ENCODE assay signal across 1 cellular context in genomic region chr5:35339006-35339405, GRCh38.
TF ChIP-seq lines count a peak whose summit lies in the region.

No MANE protein-coding gene starts in this region.

TF ChIP-seq in WTC11, 78 proteins besides CTCF, POLR2A, EP300 and RAD21 (continued from another document):
- no peak for TF ChIP-seq ZBTB43 (CRISPR knock-in tag; IDR thresholded peaks at IDR 0.05)
- TF ChIP-seq ELF4 (CRISPR knock-in tag; IDR thresholded peaks at IDR 0.05; ENCODE audit: low read depth): no peak
- TF ChIP-seq RORB (CRISPR knock-in tag; IDR thresholded peaks at IDR 0.05): no peak
- no peak for TF ChIP-seq MYBL2 (CRISPR knock-in tag; IDR thresholded peaks at IDR 0.05)
- TF ChIP-seq FOXP4 (CRISPR knock-in tag; IDR thresholded peaks at IDR 0.05): no peak
